In the genomic region with DNA sequence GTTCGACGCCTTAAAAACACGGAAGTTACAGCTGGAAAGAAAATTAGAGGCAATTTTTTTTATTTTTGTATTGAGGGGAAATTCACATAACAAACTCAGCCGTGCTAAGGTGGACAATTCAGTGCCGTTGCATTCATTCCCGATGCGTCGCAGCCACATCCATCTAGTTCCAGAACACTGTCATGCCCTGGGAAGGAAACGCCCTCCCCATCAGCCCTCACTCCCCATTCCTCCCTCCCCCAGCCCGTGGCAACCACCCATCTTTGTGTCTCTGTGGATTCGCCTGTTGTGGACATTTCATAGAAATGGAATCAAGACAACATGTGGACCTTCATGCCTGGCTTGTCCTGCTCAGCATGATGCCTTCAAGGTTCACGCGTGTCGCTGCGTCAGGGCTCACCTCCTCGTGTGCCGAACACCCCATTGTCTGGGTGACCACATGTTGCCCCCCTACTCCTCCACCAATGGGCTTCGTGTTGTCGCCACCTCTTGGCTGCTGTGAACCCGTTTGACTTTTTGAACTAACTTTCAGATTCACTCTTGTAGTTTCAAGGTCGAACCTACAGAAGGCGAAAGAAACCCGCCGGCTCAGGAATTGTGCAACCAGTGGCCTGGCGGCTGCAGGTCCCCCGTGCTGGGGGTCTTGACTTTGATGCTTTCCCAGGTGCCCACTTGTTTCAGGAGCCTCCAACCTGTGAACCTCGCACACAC, we compare ENCODE assay signal across 2 cellular contexts.
TF ChIP-seq lines count a peak whose summit lies in the region.

No MANE protein-coding gene starts in this region.

TF ChIP-seq in HCT116, 20 proteins besides CTCF, POLR2A, EP300 and RAD21:
- TF ChIP-seq ATF3 (IDR thresholded peaks at IDR 0.05) (no peak), EGR1 (IDR thresholded peaks at IDR 0.05; ENCODE audit: low read depth) (no peak), ELF1 (IDR thresholded peaks at IDR 0.05; ENCODE audit: borderline replicate concordance, low read depth) (no peak), REST (IDR thresholded peaks at IDR 0.05; ENCODE audit: low read depth) (no peak), TCF7L2 (IDR thresholded peaks at IDR 0.05; ENCODE audit: borderline replicate concordance, extremely low read depth, insufficient read depth, insufficient read length) (no peak), EZH2phosphoT487 (IDR thresholded peaks at IDR 0.05; ENCODE audit: borderline replicate concordance) (no peak), YY1 (IDR thresholded peaks at IDR 0.05; ENCODE audit: extremely low read depth, insufficient replicate concordance, low read depth, low read length) (no peak), SIN3A (IDR thresholded peaks at IDR 0.05; ENCODE audit: low read depth) (no peak), FOSL1 (IDR thresholded peaks at IDR 0.05; ENCODE audit: low read depth) (no peak), SRF (IDR thresholded peaks at IDR 0.05; ENCODE audit: low read depth) (no peak)

TF ChIP-seq in HepG2, 621 proteins besides CTCF, POLR2A, EP300 and RAD21 (continues in another document):
- no peak for TF ChIP-seq ZFP1 (CRISPR knock-in tag; IDR thresholded peaks at IDR 0.05)
- no peak for TF ChIP-seq ZNF230 (CRISPR knock-in tag; IDR thresholded peaks at IDR 0.05)
- TF ChIP-seq HCFC1 (IDR thresholded peaks at IDR 0.05; ENCODE audit: low read depth, low read length), result no peak
- no peak for TF ChIP-seq ARHGAP35 (CRISPR knock-in tag; IDR thresholded peaks at IDR 0.05; ENCODE audit: borderline replicate concordance)
- TF ChIP-seq ZNF740 (CRISPR knock-in tag; IDR thresholded peaks at IDR 0.05), result no peak
- TF ChIP-seq ZBTB7B (CRISPR knock-in tag; IDR thresholded peaks at IDR 0.05), result 0 out of 2 replicates have a peak, but pooled peaks have one; percentile 25
- TF ChIP-seq TARDBP (CRISPR knock-in tag; IDR thresholded peaks at IDR 0.05), result no peak
- no peak for TF ChIP-seq YY1 (IDR thresholded peaks at IDR 0.05; ENCODE audit: insufficient read depth, insufficient replicate concordance, low read depth, low read length)
- TF ChIP-seq KDM2A (CRISPR knock-in tag; IDR thresholded peaks at IDR 0.05; ENCODE audit: borderline replicate concordance, low read depth), result no peak
- TF ChIP-seq ETV6 (CRISPR knock-in tag; conservative IDR thresholded peaks at IDR 0.05), result no peak
- no peak for TF ChIP-seq NAIF1 (CRISPR knock-in tag; IDR thresholded peaks at IDR 0.05; ENCODE audit: borderline replicate concordance)
- peak; percentile 79 for TF ChIP-seq CEBPB (IDR thresholded peaks at IDR 0.05; ENCODE audit: borderline replicate concordance, low read depth, low read length)
- no peak for TF ChIP-seq SKI (IDR thresholded peaks at IDR 0.05; ENCODE audit: partially characterized antibody)
- no peak for TF ChIP-seq CENPX (CRISPR knock-in tag; IDR thresholded peaks at IDR 0.05)
- TF ChIP-seq KDM4B (CRISPR knock-in tag; IDR thresholded peaks at IDR 0.05), result no peak
- no peak for TF ChIP-seq ZGPAT (CRISPR knock-in tag; IDR thresholded peaks at IDR 0.05)
- no peak for TF ChIP-seq SOX13 (IDR thresholded peaks at IDR 0.05)
- TF ChIP-seq SOX13 (CRISPR knock-in tag; conservative IDR thresholded peaks at IDR 0.05 in 1 of 2, IDR thresholded peaks at IDR 0.05 in 1 of 2), result no peak
- TF ChIP-seq ZNF720 (CRISPR knock-in tag; IDR thresholded peaks at IDR 0.05), result no peak
- no peak for TF ChIP-seq ZNF180 (CRISPR knock-in tag; IDR thresholded peaks at IDR 0.05; ENCODE audit: borderline replicate concordance, low read depth)
- TF ChIP-seq RBM39 (IDR thresholded peaks at IDR 0.05; ENCODE audit: low read depth, low read length, poor library complexity, severe bottlenecking), result no peak
- no peak for TF ChIP-seq GLI4 (CRISPR knock-in tag; IDR thresholded peaks at IDR 0.05; ENCODE audit: borderline replicate concordance)
- TF ChIP-seq ZNF687 (CRISPR knock-in tag; IDR thresholded peaks at IDR 0.05), result peak; percentile 39
- TF ChIP-seq REL (CRISPR knock-in tag; conservative IDR thresholded peaks at IDR 0.05), result no peak
- no peak for TF ChIP-seq PLSCR1 (CRISPR knock-in tag; IDR thresholded peaks at IDR 0.05; ENCODE audit: borderline replicate concordance)
- TF ChIP-seq ZBTB42 (CRISPR knock-in tag; IDR thresholded peaks at IDR 0.05), result no peak
- peak; percentile 36 for TF ChIP-seq STAG1 (CRISPR knock-in tag; IDR thresholded peaks at IDR 0.05)
- TF ChIP-seq ZNF337 (CRISPR knock-in tag; IDR thresholded peaks at IDR 0.05; ENCODE audit: borderline replicate concordance, low read depth), result no peak
- no peak for TF ChIP-seq ZNF672 (CRISPR knock-in tag; IDR thresholded peaks at IDR 0.05)
- TF ChIP-seq ZNF605 (CRISPR knock-in tag; IDR thresholded peaks at IDR 0.05), result no peak
- no peak for TF ChIP-seq ZNF274 (CRISPR knock-in tag; IDR thresholded peaks at IDR 0.05)
- TF ChIP-seq ASH2L (IDR thresholded peaks at IDR 0.05; ENCODE audit: insufficient read length, low read depth, low read length), result no peak
- no peak for TF ChIP-seq RARA (CRISPR knock-in tag; IDR thresholded peaks at IDR 0.05)
- no peak for TF ChIP-seq ZNF703 (CRISPR knock-in tag; IDR thresholded peaks at IDR 0.05; ENCODE audit: borderline replicate concordance)
- no peak for TF ChIP-seq HDAC1 (CRISPR knock-in tag; IDR thresholded peaks at IDR 0.05)
- no peak for TF ChIP-seq MAZ (IDR thresholded peaks at IDR 0.05; ENCODE audit: borderline replicate concordance, low read depth, low read length)
- TF ChIP-seq MAZ (CRISPR knock-in tag; IDR thresholded peaks at IDR 0.05; ENCODE audit: low read depth), result 0 out of 2 replicates have a peak, but pooled peaks have one; percentile 21
- no peak for TF ChIP-seq CAMTA2 (CRISPR knock-in tag; IDR thresholded peaks at IDR 0.05; ENCODE audit: borderline replicate concordance)
- no peak for TF ChIP-seq HNRNPL (IDR thresholded peaks at IDR 0.05; ENCODE audit: low read depth, low read length)
- TF ChIP-seq ZNF644 (CRISPR knock-in tag; IDR thresholded peaks at IDR 0.05; ENCODE audit: low read depth), result no peak
- peak; percentile 60; the same call in 1 of the 2 replicates for TF ChIP-seq ZBTB38 (CRISPR knock-in tag; IDR thresholded peaks at IDR 0.05)
- TF ChIP-seq ZNF280B (CRISPR knock-in tag; IDR thresholded peaks at IDR 0.05; ENCODE audit: borderline replicate concordance), result no peak
- TF ChIP-seq, protein P1, sequence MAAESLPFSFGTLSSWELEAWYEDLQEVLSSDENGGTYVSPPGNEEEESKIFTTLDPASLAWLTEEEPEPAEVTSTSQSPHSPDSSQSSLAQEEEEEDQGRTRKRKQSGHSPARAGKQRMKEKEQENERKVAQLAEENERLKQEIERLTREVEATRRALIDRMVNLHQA (CRISPR knock-in tag; IDR thresholded peaks at IDR 0.05), result no peak
- no peak for TF ChIP-seq AKNA (CRISPR knock-in tag; IDR thresholded peaks at IDR 0.05; ENCODE audit: borderline replicate concordance)
- no peak for TF ChIP-seq ZNF878 (CRISPR knock-in tag; IDR thresholded peaks at IDR 0.05)
- no peak for TF ChIP-seq CREB3 (CRISPR knock-in tag; IDR thresholded peaks at IDR 0.05)
